1 cellular context compared by ENCODE assay signal in genomic region chr1:35174225-35174540, GRCh38.
TF ChIP-seq lines count a peak whose summit lies in the region.

No MANE protein-coding gene starts in this region.

TF ChIP-seq in GM12878, 131 proteins besides CTCF, POLR2A, EP300 and RAD21:
- TF ChIP-seq CREM (IDR thresholded peaks at IDR 0.05; ENCODE audit: low read depth): no peak
- TF ChIP-seq MTA3 (IDR thresholded peaks at IDR 0.05; ENCODE audit: borderline replicate concordance, low read length): peak; percentile 24; the same call in 1 of the 2 replicates
- no peak for TF ChIP-seq CBX5 (IDR thresholded peaks at IDR 0.05; ENCODE audit: low read depth)
- no peak for TF ChIP-seq ZSCAN29 (IDR thresholded peaks at IDR 0.05)
- TF ChIP-seq CUX1 (IDR thresholded peaks at IDR 0.05; ENCODE audit: insufficient replicate concordance, low read depth, low read length): no peak
- no peak for TF ChIP-seq BCLAF1 (IDR thresholded peaks at IDR 0.05)
- TF ChIP-seq RELB (IDR thresholded peaks at IDR 0.05; ENCODE audit: low read depth): no peak
- TF ChIP-seq ATF3 (IDR thresholded peaks at IDR 0.05; ENCODE audit: borderline replicate concordance, extremely low read depth, low read depth, low read length): no peak
- no peak for TF ChIP-seq CREB1 (IDR thresholded peaks at IDR 0.05; ENCODE audit: low read depth)
- no peak for TF ChIP-seq PAX5 (IDR thresholded peaks at IDR 0.05; ENCODE audit: borderline replicate concordance, low read depth, low read length)
- TF ChIP-seq NBN (IDR thresholded peaks at IDR 0.05): no peak
- no peak for TF ChIP-seq CHD1 (IDR thresholded peaks at IDR 0.05; ENCODE audit: low read depth, low read length)
- TF ChIP-seq ZBTB11 (CRISPR knock-in tag; IDR thresholded peaks at IDR 0.05): no peak
- no peak for TF ChIP-seq GABPA (IDR thresholded peaks at IDR 0.05; ENCODE audit: low read depth)
- TF ChIP-seq MYB (IDR thresholded peaks at IDR 0.05; ENCODE audit: borderline replicate concordance, low read depth, low read length): no peak
- TF ChIP-seq PML (IDR thresholded peaks at IDR 0.05; ENCODE audit: low read length): no peak; the same call in 1 of the 2 replicates
- peak; percentile 20; the same call in 1 of the 2 replicates for TF ChIP-seq POLR2AphosphoS2 (IDR thresholded peaks at IDR 0.05; ENCODE audit: low read depth, low read length)
- TF ChIP-seq MXI1 (IDR thresholded peaks at IDR 0.05; ENCODE audit: low read depth, low read length): no peak
- TF ChIP-seq CBFB (IDR thresholded peaks at IDR 0.05; ENCODE audit: low read depth): 0 out of 2 replicates have a peak, but pooled peaks have one; percentile 35
- TF ChIP-seq POLR2AphosphoS5 (IDR thresholded peaks at IDR 0.05; ENCODE audit: low read length): peak; percentile 7; the same call in 1 of the 2 replicates
